Comparison of ENCODE assay signal across 12 cellular contexts in genomic region chr18:28108801-28109200, GRCh38.
A peak's percentile ranks its signal among the peaks of the same experiment; 100 is the strongest.
DNase-seq lines count a peak whose midpoint lies in the region; ATAC-seq and TF ChIP-seq lines count a peak whose summit lies in the region.
"Had no signal": no experiment of that assay in that cellular context is flagged by ENCODE, and none has a peak within 500 bp of the region (broad histone marks: within the 10 kb centered on the region; RNA-seq: fewer than 3 reads in every experiment).

No MANE protein-coding gene starts in this region.

- H3K27me3 ChIP-seq in PC-3 (ENCODE audit: low read length) = no peaks in the 10 kb centered on the region
- H3K27me3 ChIP-seq: dorsolateral prefrontal cortex had no signal

- POLR2A ChIA-PET in PC-3 (lab: Charles Lee; ENCODE audit: unreplicated experiment) = no interaction called here

- peak overlapping the region; percentile 6; the same call in 1 of the 2 replicates for H3K4me2 ChIP-seq in PC-3 (ENCODE audit: low read length)

- no peak for DNase-seq in Right ventricle myocardium superior
- DNase-seq in left cardiac atrium = no peak
- peak; percentile 77 for DNase-seq in PC-3
- DNase-seq in fibroblast of pulmonary artery (ENCODE audit: low read depth) = peak; percentile 32
- DNase-seq in renal cortical epithelial cell (ENCODE audit: low read depth) = peak; percentile 85
- no peak for DNase-seq in DMS79 treated with DMSO at 0.1 percent for 48 hours (lab: John Stamatoyannopoulos, UW)
- no peak for DNase-seq in NCI-H187 (lab: John Stamatoyannopoulos, UW)
- DNase-seq: dorsolateral prefrontal cortex; NCI-H2029 treated with DMSO at 0.1 percent for 48 hours; stimulated activated naive CD8-positive, alpha-beta T cell treated with anti-CD3 and anti-CD28 coated beads, Interleukin-15, amount 100 ng/mL, for 72 hours had no signal

- H3K36me3 ChIP-seq in PC-3 (ENCODE audit: low read depth, low read length) = no peaks in the 10 kb centered on the region

- H3K4me3 ChIP-seq in PC-3 (ENCODE audit: low read length) (no peak overlapping the region), fibroblast of pulmonary artery (replicated peaks; ENCODE audit: low read depth, low read length) (no peak overlapping the region)
- H3K4me3 ChIP-seq: dorsolateral prefrontal cortex had no signal

- BruUV-seq in PC-3 (replicated peaks; lab: Mats Ljungman, UMichigan) = no TSS peak

- H3K79me2 ChIP-seq in PC-3 (ENCODE audit: low read length) = peaks cover 33% of the 10 kb centered on the region

- H3K27ac ChIP-seq in PC-3 (ENCODE audit: low read length) = no peak overlapping the region

- no peaks in the 10 kb centered on the region for H3K9me3 ChIP-seq in PC-3 (ENCODE audit: low read length)

- peak; percentile 44 for ATAC-seq in Right ventricle myocardium superior (ENCODE audit: poor library complexity)
- no peak for ATAC-seq in left cardiac atrium
- peak; percentile 53 for ATAC-seq in PC-3
- no peak for ATAC-seq in GM21825 (IDR thresholded peaks at IDR 0.05; ENCODE audit: unreplicated experiment)
- ATAC-seq: activated naive CD4-positive, alpha-beta T cell treated with anti-CD3 and anti-CD28 coated beads, Interleukin-2, amount 50 U/mL, for 72 hours; stimulated activated naive CD8-positive, alpha-beta T cell treated with anti-CD3 and anti-CD28 coated beads, Interleukin-15, amount 100 ng/mL, for 72 hours had no signal

- H2AFZ ChIP-seq in PC-3 (ENCODE audit: low read length) = no peak overlapping the region

- H3K4me1 ChIP-seq in PC-3 (ENCODE audit: insufficient read depth, low read length) = peaks cover 52% of the 10 kb centered on the region

- no peaks in the 10 kb centered on the region for H4K20me1 ChIP-seq in PC-3 (ENCODE audit: low read length)

- peaks cover 6% of the 10 kb centered on the region for H3F3A ChIP-seq in PC-3 (ENCODE audit: low read length, unreplicated experiment)

- TF ChIP-seq CTCF in PC-3 (conservative IDR thresholded peaks at IDR 0.05; ENCODE audit: low read depth, low read length) = peak; percentile 67
- no peak for TF ChIP-seq CTCF in fibroblast of pulmonary artery (IDR thresholded peaks at IDR 0.05; ENCODE audit: low read length, missing control alignments)

- intact Hi-C loops in Right ventricle myocardium superior (cut with DNase I) = loop anchor here (10.0 kb wide), 1 partner anchor 94 kb away; no protein-coding TSS in a partner anchor
- intact Hi-C loops in left cardiac atrium (cut with DNase I) = loop anchor here in 1 of 2 donors (5.0 kb wide), 1 partner anchor 112 kb away; no protein-coding TSS in a partner anchor
- intact Hi-C loops in PC-3 (cut with micrococcal nuclease) = loop anchor here (2.0 to 5.0 kb wide), 3 partner anchors 330 to 504 kb away; no protein-coding TSS in a partner anchor

- no peak overlapping the region for H3K9ac ChIP-seq in PC-3 (ENCODE audit: low read length)

- CTCF ChIA-PET in PC-3 (lab: Charles Lee) = interaction anchor here (0.8 kb wide), 1 partner anchor 503 kb away, joined by 4 read pairs; no protein-coding TSS in a partner anchor

- no peaks in the 10 kb centered on the region for H3K9me2 ChIP-seq in PC-3 (replicated peaks; ENCODE audit: low read length)

Comparison
In these comparisons a context has a peak if more than half of its experiments do, and no peak if none do; other contexts are left out.
1. ATAC-seq: peak in Right ventricle myocardium superior (single experiment) and PC-3 (single experiment); none in left cardiac atrium (0 of 2) and GM21825 (single experiment).
2. DNase-seq: peak in PC-3 (single experiment), fibroblast of pulmonary artery (single experiment) and renal cortical epithelial cell (single experiment); none in Right ventricle myocardium superior (single experiment), left cardiac atrium (single experiment), DMS79 treated with DMSO at 0.1 percent for 48 hours (single experiment) and NCI-H187 (0 of 2).